21 cellular contexts compared by ENCODE assay signal in the genomic region with DNA sequence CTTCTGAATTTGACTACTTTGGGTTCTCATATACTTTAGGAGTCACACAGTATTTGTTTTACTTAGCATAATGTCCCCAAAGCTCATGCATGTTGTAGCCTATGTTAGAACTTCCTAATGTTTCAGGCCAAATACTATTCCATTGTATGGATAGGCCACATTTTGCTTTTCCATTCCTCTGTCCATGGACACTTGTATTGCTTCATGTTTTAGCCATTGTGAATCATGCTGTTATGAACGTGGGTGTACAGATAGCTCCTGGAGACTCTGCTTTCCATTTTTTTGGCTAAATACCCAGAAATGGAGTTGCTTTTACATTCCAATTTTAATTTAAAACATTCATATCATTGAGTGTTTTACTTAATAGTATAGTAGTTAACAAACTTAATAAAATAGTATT. TPM values are rescaled to one million over a fixed set of nuclear protein-coding genes. Genes with fewer than 3 reads are reported as not detected.
DNase-seq lines count a peak whose midpoint lies in the region; ATAC-seq and TF ChIP-seq lines count a peak whose summit lies in the region.
"Had no signal": no experiment of that assay in that cellular context is flagged by ENCODE, and none has a peak within 500 bp of the region (broad histone marks: within the 10 kb centered on the region; RNA-seq: fewer than 3 reads in every experiment).

No MANE protein-coding gene starts in this region.

- no peak overlapping the region for H3K4me2 ChIP-seq in smooth muscle cell
- H3K4me2 ChIP-seq in PC-3 (ENCODE audit: low read length), result no peak overlapping the region
- H3K4me2 ChIP-seq: BLaER1, GM23338, SK-N-SH had no signal

- H3K4me3 ChIP-seq in cardiac fibroblast (replicated peaks in 1 of 2; ENCODE audit: low read depth in 2 of 2, low read length in 2 of 2) (no peak overlapping the region), smooth muscle cell (no peak overlapping the region), PC-3 (ENCODE audit: low read length) (no peak overlapping the region)
- H3K4me3 ChIP-seq: BLaER1, GM23338, K562 had no signal

- H3K4me1 Mint-ChIP-seq in HFFc6 (ENCODE audit: low read depth), result peaks cover 19% of the 10 kb centered on the region
- peaks cover 5% of the 10 kb centered on the region for H3K4me1 Mint-ChIP-seq in activated CD4-positive, alpha-beta memory T cell treated with anti-CD3 and anti-CD28 coated beads for 36 hours (ENCODE audit: low read depth)
- H3K4me1 Mint-ChIP-seq in endothelial cell (ENCODE audit: unreplicated experiment), result peaks cover 6% of the 10 kb centered on the region
- H3K4me1 Mint-ChIP-seq: GM23338 had no signal

- H3K4me1 ChIP-seq in smooth muscle cell (ENCODE audit: low read depth) (no peaks in the 10 kb centered on the region), PC-3 (ENCODE audit: insufficient read depth, low read length) (no peaks in the 10 kb centered on the region)
- H3K4me1 ChIP-seq: BLaER1 had no signal

- no peak overlapping the region for H3K9ac ChIP-seq in smooth muscle cell (ENCODE audit: low read depth)
- H3K9ac ChIP-seq in PC-3 (ENCODE audit: low read length), result no peak overlapping the region
- H3K9ac ChIP-seq: BLaER1, SK-N-SH had no signal

- POLR2A ChIA-PET in activated CD4-positive, alpha-beta memory T cell treated with anti-CD3 and anti-CD28 coated beads for 36 hours (lab: Charles Lee), result no interaction called here
- POLR2A ChIA-PET in PC-3 (lab: Charles Lee; ENCODE audit: unreplicated experiment), result no interaction called here

- 63% methylated on average over 1 of the region's 1 CpG for WGBS in smooth muscle cell (ENCODE audit: low lambda C conversion rate)

- H3K27me3 ChIP-seq in smooth muscle cell (ENCODE audit: low read depth), result no peaks in the 10 kb centered on the region
- H3K27me3 ChIP-seq in PC-3 (ENCODE audit: low read length), result no peaks in the 10 kb centered on the region
- H3K27me3 ChIP-seq: BLaER1 had no signal

- H4K20me1 ChIP-seq in smooth muscle cell (ENCODE audit: low read depth) (no peaks in the 10 kb centered on the region), PC-3 (ENCODE audit: low read length) (no peaks in the 10 kb centered on the region)
- H4K20me1 ChIP-seq: BLaER1 had no signal

- TF ChIP-seq CTCF in HFFc6 (IDR thresholded peaks at IDR 0.05), result no peak
- no peak for TF ChIP-seq CTCF in cardiac fibroblast (IDR thresholded peaks at IDR 0.05; ENCODE audit: low read depth, low read length)
- no peak for TF ChIP-seq CTCF in endothelial cell (IDR thresholded peaks at IDR 0.05; ENCODE audit: unreplicated experiment)
- TF ChIP-seq CTCF in smooth muscle cell (IDR thresholded peaks at IDR 0.05; ENCODE audit: borderline replicate concordance, insufficient read depth, poor library complexity, severe bottlenecking), result no peak
- no peak for TF ChIP-seq CTCF in PC-3 (conservative IDR thresholded peaks at IDR 0.05; ENCODE audit: low read depth, low read length)

- H3F3A ChIP-seq in smooth muscle cell (ENCODE audit: low read depth) (peaks cover 11% of the 10 kb centered on the region), PC-3 (ENCODE audit: low read length, unreplicated experiment) (no peaks in the 10 kb centered on the region)

- intact Hi-C loops in activated CD4-positive, alpha-beta memory T cell treated with anti-CD3 and anti-CD28 coated beads for 36 hours (cut with micrococcal nuclease), result no loop called here
- intact Hi-C loops in PC-3 (cut with micrococcal nuclease), result no loop called here

- BruUV-seq in PC-3 (replicated peaks; lab: Mats Ljungman, UMichigan), result no TSS peak

- CTCF ChIA-PET in activated CD4-positive, alpha-beta memory T cell treated with anti-CD3 and anti-CD28 coated beads for 36 hours (lab: Charles Lee), result interaction anchor here (1.4 kb wide), 1 partner anchor 22 kb away, joined by 4 read pairs; no protein-coding TSS in a partner anchor
- CTCF ChIA-PET in PC-3 (lab: Charles Lee), result no interaction called here

- H3K9me3 ChIP-seq in smooth muscle cell (replicated peaks; ENCODE audit: low read depth) (no peaks in the 10 kb centered on the region), PC-3 (ENCODE audit: low read length) (no peaks in the 10 kb centered on the region)
- H3K9me3 ChIP-seq: BLaER1, SK-N-SH had no signal

- H3K27ac Mint-ChIP-seq in HFFc6, result peak overlapping the region; percentile 34
- no peak overlapping the region for H3K27ac Mint-ChIP-seq in activated CD4-positive, alpha-beta memory T cell treated with anti-CD3 and anti-CD28 coated beads for 36 hours
- no peak overlapping the region for H3K27ac Mint-ChIP-seq in endothelial cell (ENCODE audit: unreplicated experiment)
- H3K27ac Mint-ChIP-seq: GM23338 had no signal

- H2AFZ ChIP-seq in smooth muscle cell (ENCODE audit: low read depth), result no peak overlapping the region
- no peak overlapping the region for H2AFZ ChIP-seq in PC-3 (ENCODE audit: low read length)
- H2AFZ ChIP-seq: GM23338 had no signal

- no peaks in the 10 kb centered on the region for H3K9me2 ChIP-seq in PC-3 (replicated peaks; ENCODE audit: low read length)
- H3K9me2 ChIP-seq: SK-N-SH had no signal

- H3K27ac ChIP-seq in smooth muscle cell (ENCODE audit: low read depth), result no peak overlapping the region
- H3K27ac ChIP-seq in PC-3 (ENCODE audit: low read length), result no peak overlapping the region
- H3K27ac ChIP-seq: BLaER1 had no signal

- H3K27me3 Mint-ChIP-seq in HFFc6 (ENCODE audit: insufficient read depth) (no peaks in the 10 kb centered on the region; the same call in none of the 2 replicates), endothelial cell (ENCODE audit: unreplicated experiment) (peaks cover 3% of the 10 kb centered on the region)
- no peaks in the 10 kb centered on the region for H3K27me3 Mint-ChIP-seq in activated CD4-positive, alpha-beta memory T cell treated with anti-CD3 and anti-CD28 coated beads for 36 hours

- H3K79me2 ChIP-seq in smooth muscle cell (ENCODE audit: low read depth), result no peaks in the 10 kb centered on the region
- no peaks in the 10 kb centered on the region for H3K79me2 ChIP-seq in PC-3 (ENCODE audit: low read length)

- ATAC-seq in PC-3, result no peak
- ATAC-seq: GM23338, K562 had no signal

- H3K4me3 Mint-ChIP-seq in HFFc6, result no peak overlapping the region
- H3K4me3 Mint-ChIP-seq in activated CD4-positive, alpha-beta memory T cell treated with anti-CD3 and anti-CD28 coated beads for 36 hours, result no peak overlapping the region
- H3K4me3 Mint-ChIP-seq in endothelial cell (ENCODE audit: unreplicated experiment), result no peak overlapping the region
- H3K4me3 Mint-ChIP-seq: GM23338 had no signal

- H3K36me3 Mint-ChIP-seq in HFFc6 (ENCODE audit: low read depth), result peaks cover 40% of the 10 kb centered on the region
- peaks cover 47% of the 10 kb centered on the region for H3K36me3 Mint-ChIP-seq in activated CD4-positive, alpha-beta memory T cell treated with anti-CD3 and anti-CD28 coated beads for 36 hours
- peaks cover 24% of the 10 kb centered on the region for H3K36me3 Mint-ChIP-seq in endothelial cell (ENCODE audit: low read depth, unreplicated experiment)

- H3K9me3 Mint-ChIP-seq in HFFc6 (no peaks in the 10 kb centered on the region), endothelial cell (ENCODE audit: unreplicated experiment) (no peaks in the 10 kb centered on the region)
- H3K9me3 Mint-ChIP-seq in activated CD4-positive, alpha-beta memory T cell treated with anti-CD3 and anti-CD28 coated beads for 36 hours, result no peaks in the 10 kb centered on the region
- H3K9me3 Mint-ChIP-seq: GM23338 had no signal

- DNase-seq in AG20443 (ENCODE audit: low spot score) (peak; percentile 44), HFFc6 (no peak), cardiac fibroblast (ENCODE audit: low read depth in 2 of 2) (peak; percentile 53 to 65), iris pigment epithelial cell (ENCODE audit: low read depth) (peak; percentile 73), endothelial cell (ENCODE audit: low spot score) (no peak), smooth muscle cell (lab: John Stamatoyannopoulos, UW; ENCODE audit: unreplicated experiment) (no peak), PC-3 (no peak)
- DNase-seq in activated CD4-positive, alpha-beta memory T cell treated with anti-CD3 and anti-CD28 coated beads for 36 hours, result no peak
- DNase-seq: DMS79 treated with DMSO at 0.1 percent for 48 hours, HCEC 1CT, NCI-H1105 treated with DMSO at 0.1 percent for 48 hours, NCI-H1694 treated with DMSO at 0.1 percent for 48 hours, NCI-H2107, NCI-H510A, NCI-H774, RPMI8226, SHP77 treated with DMSO at 0.1 percent for 48 hours, SK-N-SH had no signal

- H3K36me3 ChIP-seq in smooth muscle cell (ENCODE audit: low read depth), result peaks cover 7% of the 10 kb centered on the region
- H3K36me3 ChIP-seq in PC-3 (ENCODE audit: low read depth, low read length), result peaks cover 9% of the 10 kb centered on the region

RNA-seq across cellular contexts. Expression of gene HTT, which starts 54.5 kb away (rescaled TPM):
- total RNA-seq in HFFc6 (2021; fragmentation: NEBNext Ultra II Directional; extraction: Animal tissue kit (Norgen Biotek cat#: 25700)), result 10 to 100 TPM; 38.1 to 52.0 (median 47.8) TPM
- total RNA-seq in activated CD4-positive, alpha-beta memory T cell treated with anti-CD3 and anti-CD28 coated beads for 36 hours, result 10 to 100 TPM; 57.6 to 69.8 TPM
- total RNA-seq in endothelial cell (ENCODE audit: unreplicated experiment), result 62.4 TPM
- 16.4 and 23.6 TPM in 2 replicates for total RNA-seq in smooth muscle cell
- polyA plus RNA-seq in smooth muscle cell, result 7.1 and 11.4 TPM in 2 replicates
- 18.4 and 36.3 TPM in 2 replicates for total RNA-seq in PC-3 (2014; rRNA removed)

RNA-seq across cellular contexts. Expression of gene HTT-AS, which starts 54.6 kb away (rescaled TPM):
- total RNA-seq in HFFc6 (2021; fragmentation: NEBNext Ultra II Directional; extraction: Animal tissue kit (Norgen Biotek cat#: 25700)), result not detected
- not detected for total RNA-seq in activated CD4-positive, alpha-beta memory T cell treated with anti-CD3 and anti-CD28 coated beads for 36 hours
- total RNA-seq in endothelial cell (ENCODE audit: unreplicated experiment), result not detected
- not detected in 2 replicates for total RNA-seq in smooth muscle cell
- not detected in 2 replicates for polyA plus RNA-seq in smooth muscle cell
- total RNA-seq in PC-3 (2014; rRNA removed), result not detected in 2 replicates
- total RNA-seq: GM23338, K562 had no signal
- polyA plus RNA-seq: GM23338, K562, SK-N-SH had no signal

Comparison
In these comparisons a context has a peak if more than half of its experiments do, and no peak if none do; other contexts are left out.
1. DNase-seq: peak in AG20443 (single experiment), cardiac fibroblast (2 of 2) and iris pigment epithelial cell (single experiment); none in HFFc6 (single experiment), activated CD4-positive, alpha-beta memory T cell treated with anti-CD3 and anti-CD28 coated beads for 36 hours (single experiment), endothelial cell (single experiment), smooth muscle cell (single experiment) and PC-3 (single experiment).